1 cellular context compared by ENCODE assay signal in the genomic region with DNA sequence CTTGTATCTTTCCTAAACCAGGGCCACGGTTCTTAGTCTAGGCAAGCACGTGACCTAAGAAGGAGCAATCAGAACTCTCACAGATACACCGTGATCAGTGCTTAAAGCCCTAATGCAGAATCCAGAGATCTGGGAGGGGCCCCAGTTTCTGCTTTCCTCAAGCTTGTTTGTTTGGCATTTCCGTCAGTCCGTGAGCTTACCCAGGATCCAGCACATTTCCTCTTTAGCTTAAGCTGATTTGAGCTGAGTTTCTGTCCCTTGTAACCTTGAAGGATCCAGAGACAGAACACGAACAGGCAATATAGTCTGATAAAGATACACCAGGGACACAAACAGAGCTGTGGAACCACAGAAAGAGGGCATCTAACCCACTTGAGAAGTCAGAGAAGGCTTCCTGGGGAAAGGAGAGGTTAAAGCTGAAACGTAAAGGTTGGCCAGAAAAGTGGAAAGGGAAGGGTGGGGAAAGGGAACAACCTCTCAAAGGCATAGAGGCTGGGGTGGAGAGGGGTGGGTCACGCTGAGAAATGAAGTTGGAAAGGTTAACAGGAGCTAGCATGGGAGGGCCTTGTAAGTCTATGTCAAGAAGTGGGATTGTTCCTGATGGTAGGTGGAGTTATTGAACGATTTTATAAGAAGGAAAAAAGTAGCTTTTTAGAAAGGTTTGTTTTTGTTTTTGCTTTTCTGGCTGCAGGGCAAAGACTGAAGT.
TF ChIP-seq lines count a peak whose summit lies in the region.

No MANE protein-coding gene starts in this region.

TF ChIP-seq in K562, 482 proteins besides CTCF, POLR2A, EP300 and RAD21 (continued from another document):
- TF ChIP-seq, protein P1, sequence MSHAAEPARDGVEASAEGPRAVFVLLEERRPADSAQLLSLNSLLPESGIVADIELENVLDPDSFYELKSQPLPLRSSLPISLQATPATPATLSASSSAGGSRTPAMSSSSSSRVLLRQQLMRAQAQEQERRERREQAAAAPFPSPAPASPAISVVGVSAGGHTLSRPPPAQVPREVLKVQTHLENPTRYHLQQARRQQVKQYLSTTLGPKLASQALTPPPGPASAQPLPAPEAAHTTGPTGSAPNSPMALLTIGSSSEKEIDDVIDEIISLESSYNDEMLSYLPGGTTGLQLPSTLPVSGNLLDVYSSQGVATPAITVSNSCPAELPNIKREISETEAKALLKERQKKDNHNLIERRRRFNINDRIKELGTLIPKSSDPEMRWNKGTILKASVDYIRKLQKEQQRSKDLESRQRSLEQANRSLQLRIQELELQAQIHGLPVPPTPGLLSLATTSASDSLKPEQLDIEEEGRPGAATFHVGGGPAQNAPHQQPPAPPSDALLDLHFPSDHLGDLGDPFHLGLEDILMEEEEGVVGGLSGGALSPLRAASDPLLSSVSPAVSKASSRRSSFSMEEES (CRISPR knock-in tag; IDR thresholded peaks at IDR 0.05), result peak; percentile 37; the same call in 1 of the 2 replicates
